In the genomic region with DNA sequence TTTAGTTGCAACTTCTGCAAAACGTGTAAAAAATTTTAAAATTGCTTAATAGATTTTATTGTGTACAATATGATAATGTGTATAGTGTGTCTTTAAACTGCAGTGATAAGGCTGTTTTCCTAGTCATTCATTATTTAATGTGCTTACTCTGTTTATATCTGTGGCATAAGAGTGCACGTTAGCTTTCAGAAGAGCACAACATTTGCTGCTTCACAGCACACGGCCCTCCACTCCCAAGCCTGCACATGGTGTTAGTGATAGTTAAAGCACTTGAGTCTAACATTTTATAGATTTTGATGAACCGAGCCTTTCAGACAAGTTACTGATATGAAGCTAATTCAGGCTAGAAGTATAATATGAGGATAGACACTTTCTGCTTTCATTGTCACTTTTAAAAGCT, we compare ENCODE assay signal across 14 cellular contexts.
"Had no signal": no experiment of that assay in that cellular context is flagged by ENCODE, and none has a peak within 500 bp of the region (broad histone marks: within the 10 kb centered on the region; RNA-seq: fewer than 3 reads in every experiment).

No MANE protein-coding gene starts in this region.

- H3K9me3 ChIP-seq: prostate gland, upper lobe of right lung had no signal

- H3K36me3 ChIP-seq: brain microvascular endothelial cell, prostate gland, upper lobe of right lung had no signal

- H3K4me1 ChIP-seq: prostate gland had no signal

- H3K4me3 ChIP-seq: dorsolateral prefrontal cortex, prostate gland, upper lobe of right lung had no signal

- H3K36me3 Mint-ChIP-seq: activated naive CD8-positive, alpha-beta T cell treated with anti-CD3 and anti-CD28 coated beads for 36 hours had no signal

- ATAC-seq: sciatic nerve; stimulated activated naive CD8-positive, alpha-beta T cell treated with anti-CD3 and anti-CD28 coated beads, Interleukin-15, amount 100 ng/mL, for 72 hours; upper lobe of right lung had no signal

- H3K27ac Mint-ChIP-seq: activated naive CD8-positive, alpha-beta T cell treated with anti-CD3 and anti-CD28 coated beads for 36 hours; activated T-helper 1 cell treated with anti-CD3 and anti-CD28 coated beads, Interleukin-12 subunit alpha, Interleukin-12 subunit beta, Interleukin-2, Interleukin-4 antibody, amounts not matched to agents 30 ng/mL and 10 ng/mL and 1 ng/mL, durations not matched to agents 14 hours and 24 hours and 36 hours; stimulated activated naive CD8-positive, alpha-beta T cell treated with anti-CD3 and anti-CD28 coated beads, Interleukin-15, amount 100 ng/mL, for 72 hours had no signal

- H3K27me3 ChIP-seq: brain microvascular endothelial cell, upper lobe of right lung had no signal

- H3K27me3 Mint-ChIP-seq: activated naive CD8-positive, alpha-beta T cell treated with anti-CD3 and anti-CD28 coated beads for 36 hours; stimulated activated naive CD8-positive, alpha-beta T cell treated with anti-CD3 and anti-CD28 coated beads, Interleukin-15, amount 100 ng/mL, for 72 hours had no signal

- H3K9me3 Mint-ChIP-seq: activated naive CD8-positive, alpha-beta T cell treated with anti-CD3 and anti-CD28 coated beads for 36 hours; activated T-helper 1 cell treated with anti-CD3 and anti-CD28 coated beads, Interleukin-12 subunit alpha, Interleukin-12 subunit beta, Interleukin-2, Interleukin-4 antibody, amounts not matched to agents 30 ng/mL and 10 ng/mL and 1 ng/mL, durations not matched to agents 14 hours and 24 hours and 36 hours; nephron progenitor cell; stimulated activated naive CD8-positive, alpha-beta T cell treated with anti-CD3 and anti-CD28 coated beads, Interleukin-15, amount 100 ng/mL, for 72 hours had no signal

- H3K27ac ChIP-seq: dorsolateral prefrontal cortex, prostate gland, upper lobe of right lung had no signal

- H3K4me1 Mint-ChIP-seq: activated naive CD8-positive, alpha-beta T cell treated with anti-CD3 and anti-CD28 coated beads for 36 hours; stimulated activated naive CD8-positive, alpha-beta T cell treated with anti-CD3 and anti-CD28 coated beads, Interleukin-15, amount 100 ng/mL, for 72 hours had no signal

- H3K4me3 Mint-ChIP-seq: activated naive CD8-positive, alpha-beta T cell treated with anti-CD3 and anti-CD28 coated beads for 36 hours; activated T-helper 1 cell treated with anti-CD3 and anti-CD28 coated beads, Interleukin-12 subunit alpha, Interleukin-12 subunit beta, Interleukin-2, Interleukin-4 antibody, amounts not matched to agents 30 ng/mL and 10 ng/mL and 1 ng/mL, durations not matched to agents 14 hours and 24 hours and 36 hours; nephron progenitor cell; stimulated activated naive CD8-positive, alpha-beta T cell treated with anti-CD3 and anti-CD28 coated beads, Interleukin-15, amount 100 ng/mL, for 72 hours had no signal

- DNase-seq: activated CD4-positive, alpha-beta T cell treated with anti-CD3 and anti-CD28 coated beads, Interleukin-2, amount 50 U/mL, for 1 hour; activated naive CD8-positive, alpha-beta T cell treated with anti-CD3 and anti-CD28 coated beads for 36 hours; amygdala; brain microvascular endothelial cell; dorsolateral prefrontal cortex; erythroblast; islet precursor cell; nephron progenitor cell; stimulated activated CD4-positive, alpha-beta T cell treated with anti-CD3 and anti-CD28 coated beads, Interleukin-1b, Interleukin-23, amount 100 ng/mL, for 48 hours; stimulated activated naive CD8-positive, alpha-beta T cell treated with anti-CD3 and anti-CD28 coated beads, Interleukin-15, amount 100 ng/mL, for 72 hours; upper lobe of right lung had no signal
